1 cellular context compared by ENCODE assay signal in genomic region chr7:81883801-81884393, GRCh38.
A peak's percentile ranks its signal among the peaks of the same experiment; 100 is the strongest.
TF ChIP-seq lines count a peak whose summit lies in the region.

No MANE protein-coding gene starts in this region.

TF ChIP-seq in GM12878, 131 proteins besides CTCF, POLR2A, EP300 and RAD21 (continued from another document):
- TF ChIP-seq ZBTB33 (IDR thresholded peaks at IDR 0.05) (no peak), EED (IDR thresholded peaks at IDR 0.05; ENCODE audit: low read depth) (0 out of 2 replicates have a peak, but pooled peaks have one; percentile 40), RUNX3 (IDR thresholded peaks at IDR 0.05; ENCODE audit: low read length) (peak; percentile 38; the same call in 1 of the 2 replicates), MTA2 (IDR thresholded peaks at IDR 0.05; ENCODE audit: low read depth) (0 out of 2 replicates have a peak, but pooled peaks have one; percentile 16), JUNB (IDR thresholded peaks at IDR 0.05) (peak; percentile 87), RELB (IDR thresholded peaks at IDR 0.05; ENCODE audit: low read depth) (peak; percentile 18; the same call in 1 of the 2 replicates), IRF3 (IDR thresholded peaks at IDR 0.05) (no peak), NR2F1 (conservative IDR thresholded peaks at IDR 0.05) (peak; percentile 56; the same call in 1 of the 2 replicates), CHD2 (IDR thresholded peaks at IDR 0.05; ENCODE audit: borderline replicate concordance, low read depth, low read length) (no peak), KAT2A (conservative IDR thresholded peaks at IDR 0.05; ENCODE audit: control insufficient read depth, low read depth, low read length) (no peak), ETV6 (conservative IDR thresholded peaks at IDR 0.05 in 1 of 2, IDR thresholded peaks at IDR 0.05 in 1 of 2; ENCODE audit: borderline replicate concordance in 1 of 2, low read depth in 1 of 2) (no peak), EZH2 (IDR thresholded peaks at IDR 0.05; ENCODE audit: borderline replicate concordance, control insufficient read depth, low read depth, low read length) (no peak), MEF2B (IDR thresholded peaks at IDR 0.05; ENCODE audit: partially characterized antibody, poor library complexity, severe bottlenecking) (no peak), SIX5 (IDR thresholded peaks at IDR 0.05; ENCODE audit: low read depth, low read length, severe bottlenecking) (no peak), BCL11A (IDR thresholded peaks at IDR 0.05; ENCODE audit: low read depth, low read length) (peak; percentile 34; the same call in 1 of the 2 replicates), MLLT1 (IDR thresholded peaks at IDR 0.05) (no peak), CHD1 (IDR thresholded peaks at IDR 0.05; ENCODE audit: low read depth, low read length) (no peak)
